Comparison of ENCODE assay signal across 28 cellular contexts in the genomic region with DNA sequence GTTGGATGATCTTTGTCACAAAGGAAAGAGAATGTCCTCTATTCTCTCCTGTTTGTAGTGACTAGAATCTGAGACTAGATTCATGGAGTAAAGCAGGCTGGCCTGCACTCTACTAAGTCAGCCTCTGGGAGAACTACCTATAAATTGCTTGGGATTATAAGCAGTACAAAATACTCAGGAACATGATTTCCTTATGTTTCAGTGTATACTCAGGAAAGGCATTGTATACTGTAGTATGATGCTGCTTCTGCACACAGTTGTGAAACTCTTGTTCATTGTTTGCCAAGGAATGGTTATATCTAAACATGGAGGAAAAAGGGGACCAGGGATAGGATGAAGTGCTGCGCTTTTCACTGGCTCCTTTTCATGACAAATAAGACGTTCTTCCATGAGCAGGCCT. TPM values are rescaled to one million over a fixed set of nuclear protein-coding genes. Genes with fewer than 3 reads are reported as not detected.
"Had no signal": no experiment of that assay in that cellular context is flagged by ENCODE, and none has a peak within 500 bp of the region (broad histone marks: within the 10 kb centered on the region; RNA-seq: fewer than 3 reads in every experiment).

No MANE protein-coding gene starts in this region.

- DNase-seq: activated CD4-positive, alpha-beta memory T cell treated with anti-CD3 and anti-CD28 coated beads, Interleukin-2, amount 10 ng/mL, durations not matched to agents 7 days and 5 days; activated CD4-positive, alpha-beta T cell treated with anti-CD3 and anti-CD28 coated beads for 1 hour; activated CD4-positive, alpha-beta T cell treated with anti-CD3 and anti-CD28 coated beads for 48 hours; activated CD4-positive, CD25-positive, alpha-beta regulatory T cell; activated CD8-positive, alpha-beta memory T cell treated with anti-CD3 and anti-CD28 coated beads for 24 hours; activated gamma-delta T cell treated with Interleukin-2 at 50 U/mL for 16 hours; activated naive CD4-positive, alpha-beta T cell treated with anti-CD3 and anti-CD28 coated beads, Interleukin-2, amount 10 ng/mL, durations not matched to agents 7 days and 5 days; activated naive CD8-positive, alpha-beta T cell treated with anti-CD3 and anti-CD28 coated beads for 36 hours; activated T-cell treated with anti-CD3 and anti-CD28 coated beads, Interleukin-2, amount 50 U/mL, for 1 hour; amniotic stem cell; aorta; brain microvascular endothelial cell; NCI-H1105; NCI-H1417 treated with DMSO at 0.1 percent for 48 hours; NCI-H1930; NCI-H2081 treated with DMSO at 0.1 percent for 48 hours; NCI-H345; NCI-H524 treated with DMSO at 0.1 percent for 48 hours; PC-9; Right ventricle myocardium superior; SW 1271; T-helper 1 cell; T1000; WERI-Rb-1 had no signal

- H3K9me3 Mint-ChIP-seq: activated CD4-positive, alpha-beta memory T cell treated with anti-CD3 and anti-CD28 coated beads, Interleukin-2, amount 10 ng/mL, durations not matched to agents 7 days and 5 days; activated naive CD4-positive, alpha-beta T cell treated with anti-CD3 and anti-CD28 coated beads, Interleukin-2, amount 10 ng/mL, durations not matched to agents 7 days and 5 days; activated naive CD8-positive, alpha-beta T cell treated with anti-CD3 and anti-CD28 coated beads for 36 hours; central memory CD8-positive, alpha-beta T cell had no signal

- H3K27me3 ChIP-seq: brain microvascular endothelial cell, cardiac muscle cell had no signal

- H3K27ac ChIP-seq: brain microvascular endothelial cell, cardiac muscle cell, PC-9, RWPE1, WERI-Rb-1 had no signal

- H3K4me2 ChIP-seq: PC-9 had no signal

- H3K4me3 ChIP-seq: cardiac muscle cell, PC-9 had no signal

- H3K27me3 Mint-ChIP-seq: activated CD4-positive, alpha-beta memory T cell treated with anti-CD3 and anti-CD28 coated beads, Interleukin-2, amount 10 ng/mL, durations not matched to agents 7 days and 5 days; activated naive CD4-positive, alpha-beta T cell treated with anti-CD3 and anti-CD28 coated beads, Interleukin-2, amount 10 ng/mL, durations not matched to agents 7 days and 5 days; activated naive CD8-positive, alpha-beta T cell treated with anti-CD3 and anti-CD28 coated beads for 36 hours; central memory CD8-positive, alpha-beta T cell had no signal

- H2AFZ ChIP-seq: PC-9 had no signal

- H3K4me3 Mint-ChIP-seq: activated CD4-positive, alpha-beta memory T cell treated with anti-CD3 and anti-CD28 coated beads, Interleukin-2, amount 10 ng/mL, durations not matched to agents 7 days and 5 days; activated naive CD4-positive, alpha-beta T cell treated with anti-CD3 and anti-CD28 coated beads, Interleukin-2, amount 10 ng/mL, durations not matched to agents 7 days and 5 days; activated naive CD8-positive, alpha-beta T cell treated with anti-CD3 and anti-CD28 coated beads for 36 hours; central memory CD8-positive, alpha-beta T cell had no signal

- H3K27ac Mint-ChIP-seq: activated CD4-positive, alpha-beta memory T cell treated with anti-CD3 and anti-CD28 coated beads, Interleukin-2, amount 10 ng/mL, durations not matched to agents 7 days and 5 days; activated naive CD4-positive, alpha-beta T cell treated with anti-CD3 and anti-CD28 coated beads, Interleukin-2, amount 10 ng/mL, durations not matched to agents 7 days and 5 days; activated naive CD8-positive, alpha-beta T cell treated with anti-CD3 and anti-CD28 coated beads for 36 hours had no signal

RNA-seq across cellular contexts. Expression of a gene that starts 51.1 kb away (rescaled TPM):
- total RNA-seq: M059J, Right ventricle myocardium superior had no signal
